In genomic region chr18:33307520-33307919, GRCh38 we compare ENCODE assay signal across 6 cellular contexts.
"Had no signal": no experiment of that assay in that cellular context is flagged by ENCODE, and none has a peak within 500 bp of the region (broad histone marks: within the 10 kb centered on the region; RNA-seq: fewer than 3 reads in every experiment).

No MANE protein-coding gene starts in this region.

- H3K27ac ChIP-seq: HL-60, KMS-11 had no signal

- H3K4me3 ChIP-seq: K562 had no signal

- DNase-seq: IMR-90, KBM-7, KG1 had no signal
